1 cellular context compared by ENCODE assay signal in genomic region chr9:126410229-126410628, GRCh38.
TF ChIP-seq lines count a peak whose summit lies in the region.

No MANE protein-coding gene starts in this region.

TF ChIP-seq in HepG2, 621 proteins besides CTCF, POLR2A, EP300 and RAD21 (continued from another document):
- TF ChIP-seq POGK (CRISPR knock-in tag; conservative IDR thresholded peaks at IDR 0.05): no peak
- TF ChIP-seq ZNF580 (CRISPR knock-in tag; IDR thresholded peaks at IDR 0.05; ENCODE audit: borderline replicate concordance, low read depth): no peak
- no peak for TF ChIP-seq REST (IDR thresholded peaks at IDR 0.05; ENCODE audit: borderline replicate concordance in 1 of 2, low read depth in 1 of 2, low read length in 2 of 2)
- no peak for TF ChIP-seq ZNF331 (CRISPR knock-in tag; IDR thresholded peaks at IDR 0.05)
